In the genomic region with DNA sequence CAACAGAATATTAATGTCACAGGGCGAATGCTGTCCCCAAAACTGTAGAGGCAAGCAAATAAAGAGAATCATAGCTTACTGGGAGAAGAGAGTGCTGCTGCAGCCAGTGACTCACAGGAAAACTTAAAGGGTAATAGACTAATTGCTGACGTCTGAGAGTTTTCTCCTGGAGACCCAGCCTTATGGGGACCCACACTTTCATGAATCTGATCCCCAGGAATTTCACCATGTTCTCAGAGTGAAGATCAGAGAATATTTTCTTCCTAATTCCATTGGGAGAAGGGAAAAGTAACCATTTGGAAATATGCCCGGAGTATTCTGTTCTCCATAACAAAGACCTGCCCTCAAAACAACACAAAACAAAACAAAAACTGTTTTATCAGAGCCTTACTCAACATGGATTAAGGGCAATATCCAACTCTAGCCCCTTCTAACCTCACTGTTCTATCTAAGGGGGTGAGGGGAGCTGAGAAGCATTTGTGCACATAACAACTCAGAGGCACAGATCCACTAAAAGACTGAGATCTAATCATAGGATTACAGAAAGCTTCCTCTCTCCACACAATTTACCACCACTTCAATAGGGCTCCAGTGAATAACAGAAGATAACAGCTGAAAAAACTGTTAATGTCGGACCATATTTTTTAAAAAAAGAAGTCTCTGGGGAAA, we compare ENCODE assay signal across 30 cellular contexts.
A peak's percentile ranks its signal among the peaks of the same experiment; 100 is the strongest.
DNase-seq lines count a peak whose midpoint lies in the region; ATAC-seq and TF ChIP-seq lines count a peak whose summit lies in the region.
"Had no signal": no experiment of that assay in that cellular context is flagged by ENCODE, and none has a peak within 500 bp of the region (broad histone marks: within the 10 kb centered on the region; RNA-seq: fewer than 3 reads in every experiment).

No MANE protein-coding gene starts in this region.

- H3K9ac ChIP-seq in mammary epithelial cell (ENCODE audit: insufficient read depth, low read length) (no peak overlapping the region), smooth muscle cell (ENCODE audit: low read depth) (peak overlapping the region; percentile 60)

- in situ Hi-C loops in mammary epithelial cell (cut with MboI; ENCODE audit: low sequenced_read_pairs in 2 of 2), result no loop called here

- CTCF ChIA-PET in MCF 10A (lab: Yijun Ruan, JAX), result no interaction called here
- CTCF ChIA-PET in mammary epithelial cell (lab: Charles Lee; ENCODE audit: low non-redundant PET), result no interaction called here

- no peaks in the 10 kb centered on the region for H3K27me3 ChIP-seq in mammary epithelial cell (ENCODE audit: insufficient read depth, low read length)
- no peaks in the 10 kb centered on the region for H3K27me3 ChIP-seq in smooth muscle cell (ENCODE audit: low read depth)
- peaks cover 2 to 3% of the 10 kb centered on the region in 2 donors for H3K27me3 ChIP-seq in aorta (ENCODE audit: control insufficient read depth in 1 of 2, insufficient read depth in 2 of 2, low read length in 1 of 2)
- H3K27me3 ChIP-seq: thyroid gland had no signal

- H3K27ac ChIP-seq in mammary epithelial cell (ENCODE audit: insufficient read depth, low read depth, low read length) (no peak overlapping the region), smooth muscle cell (ENCODE audit: low read depth) (peak overlapping the region; percentile 89), aorta (ENCODE audit: low read depth in 1 of 2, low read length in 2 of 2) (no peak overlapping the region)
- H3K27ac ChIP-seq: prostate gland, thyroid gland had no signal

- H3K36me3 Mint-ChIP-seq in MCF 10A (ENCODE audit: insufficient read depth, unreplicated experiment), result no peaks in the 10 kb centered on the region
- H3K36me3 Mint-ChIP-seq: IgD-negative memory B cell, naive B cell had no signal

- no peak overlapping the region for H2AFZ ChIP-seq in mammary epithelial cell (ENCODE audit: low read depth, low read length)
- no peak overlapping the region for H2AFZ ChIP-seq in smooth muscle cell (ENCODE audit: low read depth)

- WGBS in mammary epithelial cell (ENCODE audit: low coverage, missing lambda C conversion rate), result 65% methylated on average over 4 of the region's 4 CpGs
- 13% methylated on average over 4 of the region's 4 CpGs for WGBS in smooth muscle cell (ENCODE audit: low lambda C conversion rate)
- 52 to 53% methylated on average over 4 of the region's 4 CpGs for WGBS in aorta, 2 donors

- H3K27ac Mint-ChIP-seq in MCF 10A (ENCODE audit: low read depth, unreplicated experiment), result peak overlapping the region; percentile 47
- H3K27ac Mint-ChIP-seq: activated CD4-positive, alpha-beta memory T cell treated with anti-CD3 and anti-CD28 coated beads, Interleukin-2, amount 10 ng/mL, durations not matched to agents 7 days and 5 days; CD4-positive, alpha-beta T cell; IgD-negative memory B cell; stimulated activated naive CD8-positive, alpha-beta T cell treated with anti-CD3 and anti-CD28 coated beads, Interleukin-15, amount 100 ng/mL, for 72 hours had no signal

- H3K4me2 ChIP-seq in mammary epithelial cell (ENCODE audit: insufficient read depth, low read depth, low read length) (no peak overlapping the region), smooth muscle cell (peak overlapping the region; percentile 60)

- H3K9me3 Mint-ChIP-seq in MCF 10A (ENCODE audit: unreplicated experiment), result peaks cover 8% of the 10 kb centered on the region
- H3K9me3 Mint-ChIP-seq: activated CD4-positive, alpha-beta memory T cell treated with anti-CD3 and anti-CD28 coated beads, Interleukin-2, amount 10 ng/mL, durations not matched to agents 7 days and 5 days; stimulated activated naive CD8-positive, alpha-beta T cell treated with anti-CD3 and anti-CD28 coated beads, Interleukin-15, amount 100 ng/mL, for 72 hours had no signal

- H3K79me2 ChIP-seq in mammary epithelial cell (ENCODE audit: insufficient read depth, low read length) (no peaks in the 10 kb centered on the region), smooth muscle cell (ENCODE audit: low read depth) (no peaks in the 10 kb centered on the region)

- ATAC-seq in GM21786 (IDR thresholded peaks at IDR 0.05; ENCODE audit: unreplicated experiment) (no peak), aorta (ENCODE audit: low FRiP score) (no peak)
- ATAC-seq: left cardiac atrium; stimulated activated naive CD8-positive, alpha-beta T cell treated with anti-CD3 and anti-CD28 coated beads, Interleukin-15, amount 100 ng/mL, for 72 hours had no signal

- no peak for DNase-seq in MCF 10A (ENCODE audit: unreplicated experiment)
- DNase-seq in mammary epithelial cell, result no peak
- peak; percentile 27 to 39 for DNase-seq in cardiac fibroblast (ENCODE audit: low read depth in 2 of 2)
- DNase-seq in iris pigment epithelial cell (ENCODE audit: low read depth), result peak; percentile 43
- DNase-seq in smooth muscle cell (lab: John Stamatoyannopoulos, UW; ENCODE audit: unreplicated experiment), result no peak
- DNase-seq in GM03348 (ENCODE audit: low spot score), result no peak
- no peak for DNase-seq in aorta
- DNase-seq: 8988T; activated CD4-positive, alpha-beta memory T cell treated with anti-CD3 and anti-CD28 coated beads, Interleukin-2, amount 10 ng/mL, durations not matched to agents 7 days and 5 days; activated CD4-positive, CD25-positive, alpha-beta regulatory T cell treated with anti-CD3 and anti-CD28 coated beads, Interleukin-2, amount 50 U/mL, for 72 hours; activated CD8-positive, alpha-beta memory T cell treated with anti-CD3 and anti-CD28 coated beads, Interleukin-2, amount 50 U/mL, for 48 hours; activated naive CD4-positive, alpha-beta T cell treated with anti-CD3 and anti-CD28 coated beads, Interleukin-2, amount 50 U/mL, for 16 hours; CD4-positive, alpha-beta T cell; DMS153; H7; heart right ventricle; left cardiac atrium; mesendoderm; naive B cell; NCI-H2081; NCI-H748 treated with DMSO at 0.1 percent for 48 hours; stimulated activated CD4-positive, alpha-beta T cell treated with anti-CD3 and anti-CD28 coated beads, Interleukin-1b, Interleukin-23, amount 100 ng/mL, for 48 hours; stimulated activated CD8-positive, alpha-beta memory T cell treated with anti-CD3 and anti-CD28 coated beads, Interleukin-4, amount 100 ng/mL, for 48 hours; stimulated activated naive CD8-positive, alpha-beta T cell treated with anti-CD3 and anti-CD28 coated beads, Interleukin-15, amount 100 ng/mL, for 72 hours; thyroid gland had no signal

- no peak overlapping the region for H3K4me3 Mint-ChIP-seq in MCF 10A (ENCODE audit: unreplicated experiment)
- H3K4me3 Mint-ChIP-seq: activated CD4-positive, alpha-beta memory T cell treated with anti-CD3 and anti-CD28 coated beads, Interleukin-2, amount 10 ng/mL, durations not matched to agents 7 days and 5 days; CD4-positive, alpha-beta T cell; central memory CD8-positive, alpha-beta T cell; IgD-negative memory B cell; naive B cell; stimulated activated naive CD8-positive, alpha-beta T cell treated with anti-CD3 and anti-CD28 coated beads, Interleukin-15, amount 100 ng/mL, for 72 hours had no signal

- H3K9me3 ChIP-seq in mammary epithelial cell (replicated peaks; ENCODE audit: insufficient read depth, low read length), result no peaks in the 10 kb centered on the region
- no peaks in the 10 kb centered on the region for H3K9me3 ChIP-seq in smooth muscle cell (replicated peaks; ENCODE audit: low read depth)
- H3K9me3 ChIP-seq in aorta (ENCODE audit: control insufficient read depth, low read length), result peaks cover 1% of the 10 kb centered on the region
- H3K9me3 ChIP-seq: prostate gland, thyroid gland had no signal

- no peaks in the 10 kb centered on the region for H3K4me1 ChIP-seq in mammary epithelial cell (ENCODE audit: insufficient read depth, low read length)
- H3K4me1 ChIP-seq in smooth muscle cell (ENCODE audit: low read depth), result peaks cover 13% of the 10 kb centered on the region
- no peaks in the 10 kb centered on the region for H3K4me1 ChIP-seq in aorta (ENCODE audit: control insufficient read depth in 1 of 2, insufficient read depth in 2 of 2, low read length in 2 of 2)
- H3K4me1 ChIP-seq: prostate gland, thyroid gland had no signal

- BruUV-seq in MCF 10A (replicated peaks; lab: Mats Ljungman, UMichigan) (no TSS peak), mammary epithelial cell (replicated peaks; lab: Mats Ljungman, UMichigan) (no TSS peak)

- POLR2A ChIA-PET in MCF 10A (lab: Yijun Ruan, JAX), result no interaction called here

- H3K27me3 Mint-ChIP-seq in MCF 10A (ENCODE audit: insufficient read depth, unreplicated experiment), result no peaks in the 10 kb centered on the region
- H3K27me3 Mint-ChIP-seq: activated CD4-positive, alpha-beta memory T cell treated with anti-CD3 and anti-CD28 coated beads, Interleukin-2, amount 10 ng/mL, durations not matched to agents 7 days and 5 days; CD4-positive, alpha-beta T cell; central memory CD8-positive, alpha-beta T cell; IgD-negative memory B cell; naive B cell; stimulated activated naive CD8-positive, alpha-beta T cell treated with anti-CD3 and anti-CD28 coated beads, Interleukin-15, amount 100 ng/mL, for 72 hours had no signal

- H4K20me1 ChIP-seq in mammary epithelial cell (ENCODE audit: insufficient read depth, low read length) (no peaks in the 10 kb centered on the region), smooth muscle cell (ENCODE audit: low read depth) (no peaks in the 10 kb centered on the region)

- no peaks in the 10 kb centered on the region for H3F3A ChIP-seq in smooth muscle cell (ENCODE audit: low read depth)

- dilution Hi-C loops in mammary epithelial cell (cut with HindIII; ENCODE audit: low sequenced_read_pairs), result no loop called here

- H3K36me3 ChIP-seq in mammary epithelial cell (ENCODE audit: insufficient read depth, low read length) (no peaks in the 10 kb centered on the region), smooth muscle cell (ENCODE audit: low read depth) (no peaks in the 10 kb centered on the region), aorta (ENCODE audit: control insufficient read depth in 1 of 2, insufficient read depth in 2 of 2, low read length in 1 of 2) (no peaks in the 10 kb centered on the region)
- H3K36me3 ChIP-seq: heart right ventricle, prostate gland, thyroid gland had no signal

- peaks cover 14% of the 10 kb centered on the region for H3K4me1 Mint-ChIP-seq in MCF 10A (ENCODE audit: insufficient read depth, unreplicated experiment)
- H3K4me1 Mint-ChIP-seq: activated CD4-positive, alpha-beta memory T cell treated with anti-CD3 and anti-CD28 coated beads, Interleukin-2, amount 10 ng/mL, durations not matched to agents 7 days and 5 days; central memory CD8-positive, alpha-beta T cell; IgD-negative memory B cell; naive B cell; stimulated activated naive CD8-positive, alpha-beta T cell treated with anti-CD3 and anti-CD28 coated beads, Interleukin-15, amount 100 ng/mL, for 72 hours had no signal

- intact Hi-C loops in MCF 10A (cut with micrococcal nuclease), result no loop called here
- intact Hi-C loops in mammary epithelial cell (cut with micrococcal nuclease), result no loop called here
- intact Hi-C loops in aorta (cut with DNase I), result no loop called here

- H3K4me3 ChIP-seq in mammary epithelial cell (replicated peaks in 1 of 3; ENCODE audit: insufficient read depth in 1 of 3, low read depth in 2 of 3, low read length in 3 of 3) (no peak overlapping the region), cardiac fibroblast (replicated peaks in 1 of 2; ENCODE audit: low read depth in 2 of 2, low read length in 2 of 2) (no peak overlapping the region), smooth muscle cell (no peak overlapping the region), aorta (ENCODE audit: low read length in 2 of 2) (no peak overlapping the region)
- H3K4me3 ChIP-seq: heart right ventricle, prostate gland, skin epidermis, thyroid gland had no signal

- no peak for TF ChIP-seq CTCF in MCF 10A (IDR thresholded peaks at IDR 0.05; ENCODE audit: unreplicated experiment)
- no peak for TF ChIP-seq CTCF in mammary epithelial cell (conservative IDR thresholded peaks at IDR 0.05 in 1 of 2, IDR thresholded peaks at IDR 0.05 in 1 of 2; ENCODE audit: extremely low read depth in 1 of 2, insufficient read depth in 1 of 2, low read depth in 1 of 2, low read length in 2 of 2)
- TF ChIP-seq CTCF in cardiac fibroblast (IDR thresholded peaks at IDR 0.05; ENCODE audit: low read depth, low read length), result no peak
- TF ChIP-seq CTCF in smooth muscle cell (IDR thresholded peaks at IDR 0.05; ENCODE audit: borderline replicate concordance, insufficient read depth, poor library complexity, severe bottlenecking), result no peak

Comparison
In these comparisons a context has a peak if more than half of its experiments do, and no peak if none do; other contexts are left out.
1. DNase-seq: peak in cardiac fibroblast (2 of 2) and iris pigment epithelial cell (single experiment); none in MCF 10A (single experiment), mammary epithelial cell (single experiment), smooth muscle cell (single experiment), GM03348 (single experiment) and aorta (0 of 2).